In the genomic region with DNA sequence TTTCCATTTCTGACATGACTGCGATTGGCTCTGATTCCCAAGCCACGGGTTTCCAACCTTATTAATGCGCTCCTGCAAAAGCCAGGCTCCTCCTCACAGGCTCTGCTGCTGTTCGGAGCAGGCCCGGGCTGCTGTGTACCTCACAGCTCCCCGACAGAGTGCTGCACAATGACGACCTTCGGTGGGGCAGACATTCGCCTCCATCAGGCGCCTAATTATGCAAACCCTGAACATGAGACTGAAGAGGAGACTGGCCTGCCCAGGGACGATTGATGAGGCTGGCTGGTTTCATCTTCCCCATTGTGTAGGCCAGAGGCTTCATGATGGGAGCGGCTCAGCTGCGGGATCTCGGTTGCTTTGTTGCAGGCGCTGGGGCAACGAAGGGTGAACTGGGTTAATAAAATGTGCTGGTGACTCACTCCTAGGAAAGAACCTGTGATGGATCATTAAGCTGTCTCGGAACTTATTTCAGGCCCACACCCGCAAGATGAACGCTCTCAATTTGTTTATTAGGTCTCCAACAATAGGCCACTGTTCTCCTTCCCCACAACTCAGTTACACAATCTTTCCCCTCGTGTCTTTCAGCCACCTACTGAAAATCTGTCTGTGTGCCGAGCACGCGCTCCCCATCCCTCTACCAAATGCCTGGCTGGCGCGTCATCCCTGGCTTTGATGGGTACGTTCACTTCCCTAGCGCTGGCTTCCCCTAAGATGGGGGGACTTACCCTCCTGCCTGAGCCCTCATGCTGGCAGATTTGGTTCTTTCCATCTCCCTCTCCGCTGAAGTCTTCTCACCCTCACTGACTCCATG, we compare ENCODE assay signal across 2 cellular contexts.
TF ChIP-seq lines count a peak whose summit lies in the region.

No MANE protein-coding gene starts in this region.

TF ChIP-seq in IMR-90, 13 proteins besides CTCF, POLR2A, EP300 and RAD21:
- TF ChIP-seq MXI1 (IDR thresholded peaks at IDR 0.05; ENCODE audit: borderline replicate concordance, low read depth, low read length) (no peak), BHLHE40 (IDR thresholded peaks at IDR 0.05; ENCODE audit: low read depth, low read length) (0 out of 2 replicates have a peak, but pooled peaks have one; percentile 23), SMC3 (IDR thresholded peaks at IDR 0.05; ENCODE audit: low read depth, low read length) (no peak), FOS (IDR thresholded peaks at IDR 0.05; ENCODE audit: low read depth, low read length) (no peak), NFE2L2 (IDR thresholded peaks at IDR 0.05; ENCODE audit: low read depth, low read length) (no peak), RCOR1 (IDR thresholded peaks at IDR 0.05; ENCODE audit: insufficient replicate concordance, low read length) (no peak), CEBPB (IDR thresholded peaks at IDR 0.05; ENCODE audit: low read depth, low read length) (peak; percentile 25; the same call in 1 of the 2 replicates), MAFK (IDR thresholded peaks at IDR 0.05; ENCODE audit: low read depth, low read length) (no peak)
- TF ChIP-seq, protein P1, sequence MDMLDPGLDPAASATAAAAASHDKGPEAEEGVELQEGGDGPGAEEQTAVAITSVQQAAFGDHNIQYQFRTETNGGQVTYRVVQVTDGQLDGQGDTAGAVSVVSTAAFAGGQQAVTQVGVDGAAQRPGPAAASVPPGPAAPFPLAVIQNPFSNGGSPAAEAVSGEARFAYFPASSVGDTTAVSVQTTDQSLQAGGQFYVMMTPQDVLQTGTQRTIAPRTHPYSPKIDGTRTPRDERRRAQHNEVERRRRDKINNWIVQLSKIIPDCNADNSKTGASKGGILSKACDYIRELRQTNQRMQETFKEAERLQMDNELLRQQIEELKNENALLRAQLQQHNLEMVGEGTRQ (IDR thresholded peaks at IDR 0.05; ENCODE audit: low read depth, low read length), result no peak
- TF ChIP-seq, protein P2, sequence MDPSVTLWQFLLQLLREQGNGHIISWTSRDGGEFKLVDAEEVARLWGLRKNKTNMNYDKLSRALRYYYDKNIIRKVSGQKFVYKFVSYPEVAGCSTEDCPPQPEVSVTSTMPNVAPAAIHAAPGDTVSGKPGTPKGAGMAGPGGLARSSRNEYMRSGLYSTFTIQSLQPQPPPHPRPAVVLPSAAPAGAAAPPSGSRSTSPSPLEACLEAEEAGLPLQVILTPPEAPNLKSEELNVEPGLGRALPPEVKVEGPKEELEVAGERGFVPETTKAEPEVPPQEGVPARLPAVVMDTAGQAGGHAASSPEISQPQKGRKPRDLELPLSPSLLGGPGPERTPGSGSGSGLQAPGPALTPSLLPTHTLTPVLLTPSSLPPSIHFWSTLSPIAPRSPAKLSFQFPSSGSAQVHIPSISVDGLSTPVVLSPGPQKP (IDR thresholded peaks at IDR 0.05; ENCODE audit: borderline replicate concordance, low read depth, low read length), result no peak

TF ChIP-seq in K562, 482 proteins besides CTCF, POLR2A, EP300 and RAD21:
- TF ChIP-seq ARNT (IDR thresholded peaks at IDR 0.05) (no peak), ELF2 (CRISPR knock-in tag; IDR thresholded peaks at IDR 0.05) (no peak), POLR3G (IDR thresholded peaks at IDR 0.05; ENCODE audit: extremely low read depth, insufficient read length, insufficient replicate concordance) (no peak), XRCC5 (IDR thresholded peaks at IDR 0.05; ENCODE audit: low read depth, low read length) (no peak), NFXL1 (CRISPR knock-in tag; IDR thresholded peaks at IDR 0.05) (no peak), U2AF1 (optimal IDR thresholded peaks at IDR 0.05; ENCODE audit: low read depth, low read length) (no peak), FUS (optimal IDR thresholded peaks at IDR 0.05; ENCODE audit: low read depth, low read length) (no peak), ARID1B (IDR thresholded peaks at IDR 0.05) (no peak), STAT5A (IDR thresholded peaks at IDR 0.05; ENCODE audit: borderline replicate concordance, low read length) (no peak), EGR1 (conservative IDR thresholded peaks at IDR 0.05) (no peak), ATF1 (CRISPR knock-in tag; IDR thresholded peaks at IDR 0.05) (no peak), ATF1 (tag; IDR thresholded peaks at IDR 0.05) (no peak), CBX5 (IDR thresholded peaks at IDR 0.05; ENCODE audit: borderline replicate concordance, low read depth) (no peak), HDGF (IDR thresholded peaks at IDR 0.05) (no peak), ZNF3 (CRISPR knock-in tag; IDR thresholded peaks at IDR 0.05) (no peak), HNRNPUL1 (IDR thresholded peaks at IDR 0.05; ENCODE audit: low read length) (no peak)
- TF ChIP-seq, protein P3, sequence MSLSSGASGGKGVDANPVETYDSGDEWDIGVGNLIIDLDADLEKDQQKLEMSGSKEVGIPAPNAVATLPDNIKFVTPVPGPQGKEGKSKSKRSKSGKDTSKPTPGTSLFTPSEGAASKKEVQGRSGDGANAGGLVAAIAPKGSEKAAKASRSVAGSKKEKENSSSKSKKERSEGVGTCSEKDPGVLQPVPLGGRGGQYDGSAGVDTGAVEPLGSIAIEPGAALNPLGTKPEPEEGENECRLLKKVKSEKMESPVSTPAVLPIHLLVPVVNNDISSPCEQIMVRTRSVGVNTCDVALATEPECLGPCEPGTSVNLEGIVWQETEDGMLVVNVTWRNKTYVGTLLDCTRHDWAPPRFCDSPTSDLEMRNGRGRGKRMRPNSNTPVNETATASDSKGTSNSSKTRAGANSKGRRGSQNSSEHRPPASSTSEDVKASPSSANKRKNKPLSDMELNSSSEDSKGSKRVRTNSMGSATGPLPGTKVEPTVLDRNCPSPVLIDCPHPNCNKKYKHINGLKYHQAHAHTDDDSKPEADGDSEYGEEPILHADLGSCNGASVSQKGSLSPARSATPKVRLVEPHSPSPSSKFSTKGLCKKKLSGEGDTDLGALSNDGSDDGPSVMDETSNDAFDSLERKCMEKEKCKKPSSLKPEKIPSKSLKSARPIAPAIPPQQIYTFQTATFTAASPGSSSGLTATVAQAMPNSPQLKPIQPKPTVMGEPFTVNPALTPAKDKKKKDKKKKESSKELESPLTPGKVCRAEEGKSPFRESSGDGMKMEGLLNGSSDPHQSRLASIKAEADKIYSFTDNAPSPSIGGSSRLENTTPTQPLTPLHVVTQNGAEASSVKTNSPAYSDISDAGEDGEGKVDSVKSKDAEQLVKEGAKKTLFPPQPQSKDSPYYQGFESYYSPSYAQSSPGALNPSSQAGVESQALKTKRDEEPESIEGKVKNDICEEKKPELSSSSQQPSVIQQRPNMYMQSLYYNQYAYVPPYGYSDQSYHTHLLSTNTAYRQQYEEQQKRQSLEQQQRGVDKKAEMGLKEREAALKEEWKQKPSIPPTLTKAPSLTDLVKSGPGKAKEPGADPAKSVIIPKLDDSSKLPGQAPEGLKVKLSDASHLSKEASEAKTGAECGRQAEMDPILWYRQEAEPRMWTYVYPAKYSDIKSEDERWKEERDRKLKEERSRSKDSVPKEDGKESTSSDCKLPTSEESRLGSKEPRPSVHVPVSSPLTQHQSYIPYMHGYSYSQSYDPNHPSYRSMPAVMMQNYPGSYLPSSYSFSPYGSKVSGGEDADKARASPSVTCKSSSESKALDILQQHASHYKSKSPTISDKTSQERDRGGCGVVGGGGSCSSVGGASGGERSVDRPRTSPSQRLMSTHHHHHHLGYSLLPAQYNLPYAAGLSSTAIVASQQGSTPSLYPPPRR (CRISPR knock-in tag; IDR thresholded peaks at IDR 0.05; ENCODE audit: borderline replicate concordance), result no peak
- TF ChIP-seq, protein P4, sequence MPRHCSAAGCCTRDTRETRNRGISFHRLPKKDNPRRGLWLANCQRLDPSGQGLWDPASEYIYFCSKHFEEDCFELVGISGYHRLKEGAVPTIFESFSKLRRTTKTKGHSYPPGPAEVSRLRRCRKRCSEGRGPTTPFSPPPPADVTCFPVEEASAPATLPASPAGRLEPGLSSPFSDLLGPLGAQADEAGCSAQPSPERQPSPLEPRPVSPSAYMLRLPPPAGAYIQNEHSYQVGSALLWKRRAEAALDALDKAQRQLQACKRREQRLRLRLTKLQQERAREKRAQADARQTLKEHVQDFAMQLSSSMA (CRISPR knock-in tag; IDR thresholded peaks at IDR 0.05), result no peak
